In genomic region chr16:69893086-69893485, GRCh38 we compare ENCODE assay signal across 19 cellular contexts. TPM values are rescaled to one million over a fixed set of nuclear protein-coding genes. Genes with fewer than 3 reads are reported as not detected.
DNase-seq lines count a peak whose midpoint lies in the region; ATAC-seq and TF ChIP-seq lines count a peak whose summit lies in the region.
"Had no signal": no experiment of that assay in that cellular context is flagged by ENCODE, and none has a peak within 500 bp of the region (broad histone marks: within the 10 kb centered on the region; RNA-seq: fewer than 3 reads in every experiment).

No MANE protein-coding gene starts in this region.

- no peaks in the 10 kb centered on the region for H3K27me3 Mint-ChIP-seq in activated CD4-positive, alpha-beta T cell treated with anti-CD3 and anti-CD28 coated beads, Interleukin-2, amount 10 ng/mL, durations not matched to agents 7 days and 5 days
- H3K27me3 Mint-ChIP-seq in memory B cell (no peaks in the 10 kb centered on the region), CD14-positive monocyte (ENCODE audit: low read depth in 3 of 3) (no peaks in the 10 kb centered on the region)
- H3K27me3 Mint-ChIP-seq in activated naive CD8-positive, alpha-beta T cell treated with anti-CD3 and anti-CD28 coated beads for 36 hours = no peaks in the 10 kb centered on the region
- H3K27me3 Mint-ChIP-seq in activated CD8-positive, alpha-beta T cell treated with anti-CD3 and anti-CD28 coated beads, Interleukin-2, amount 10 ng/mL, durations not matched to agents 7 days and 5 days (ENCODE audit: low read depth) = no peaks in the 10 kb centered on the region
- H3K27me3 Mint-ChIP-seq: CD8-positive, alpha-beta memory T cell had no signal

- no peak for TF ChIP-seq CTCF in CD14-positive monocyte (IDR thresholded peaks at IDR 0.05)

- POLR2A ChIA-PET in activated CD4-positive, alpha-beta T cell treated with anti-CD3 and anti-CD28 coated beads, Interleukin-2, amount 10 ng/mL, durations not matched to agents 7 days and 5 days (lab: Charles Lee) = no interaction called here
- POLR2A ChIA-PET in activated CD8-positive, alpha-beta T cell treated with anti-CD3 and anti-CD28 coated beads, Interleukin-2, amount 10 ng/mL, durations not matched to agents 7 days and 5 days (lab: Charles Lee) = no interaction called here

- DNase-seq in activated CD4-positive, alpha-beta T cell treated with anti-CD3 and anti-CD28 coated beads, Interleukin-2, amount 10 ng/mL, durations not matched to agents 7 days and 5 days = no peak
- DNase-seq in activated CD4-positive, alpha-beta T cell treated with anti-CD3 and anti-CD28 coated beads for 1 hour = no peak
- DNase-seq in SK-N-DZ (ENCODE audit: low spot score) (peak; percentile 8), memory B cell (ENCODE audit: low spot score in 2 of 2) (no peak), CD14-positive monocyte (ENCODE audit: low spot score) (no peak)
- DNase-seq in stimulated activated effector memory CD8-positive, alpha-beta T cell treated with anti-CD3 and anti-CD28 coated beads, Interleukin-12 subunit alpha, Interleukin-12 subunit beta, amount 100 ng/mL, for 72 hours (ENCODE audit: low spot score in 2 of 2) = no peak
- no peak for DNase-seq in activated naive CD8-positive, alpha-beta T cell treated with anti-CD3 and anti-CD28 coated beads for 36 hours
- no peak for DNase-seq in activated CD8-positive, alpha-beta T cell treated with anti-CD3 and anti-CD28 coated beads, Interleukin-2, amount 10 ng/mL, durations not matched to agents 7 days and 5 days
- DNase-seq: BE2C; CD8-positive, alpha-beta memory T cell; Kasumi-1; MG63; NCI-H1048; NCI-H1436; NCI-H2029; NCI-H446 treated with DMSO at 0.1 percent for 48 hours; Right ventricle myocardium superior had no signal

- intact Hi-C loops in CD14-positive monocyte (cut with micrococcal nuclease) = no loop called here

- no peak for ATAC-seq in memory B cell (ENCODE audit: low read depth)
- no peak for ATAC-seq in stimulated activated effector memory CD8-positive, alpha-beta T cell treated with anti-CD3 and anti-CD28 coated beads, Interleukin-12 subunit alpha, Interleukin-12 subunit beta, amount 100 ng/mL, for 72 hours
- ATAC-seq in activated CD8-positive, alpha-beta T cell treated with anti-CD3 and anti-CD28 coated beads, Interleukin-2, amount 10 ng/mL, durations not matched to agents 7 days and 5 days = no peak
- ATAC-seq: SK-N-SH treated with all-trans-retinoic acid at 6 μM for 48 hours had no signal

- H3K36me3 Mint-ChIP-seq in activated CD4-positive, alpha-beta T cell treated with anti-CD3 and anti-CD28 coated beads, Interleukin-2, amount 10 ng/mL, durations not matched to agents 7 days and 5 days (ENCODE audit: low read depth) = peaks cover 17% of the 10 kb centered on the region
- H3K36me3 Mint-ChIP-seq in memory B cell (peaks cover 28% of the 10 kb centered on the region), CD14-positive monocyte (peaks cover 73 to 91% of the 10 kb centered on the region in 2 donors)
- peaks cover 22% of the 10 kb centered on the region for H3K36me3 Mint-ChIP-seq in stimulated activated effector memory CD8-positive, alpha-beta T cell treated with anti-CD3 and anti-CD28 coated beads, Interleukin-12 subunit alpha, Interleukin-12 subunit beta, amount 100 ng/mL, for 72 hours
- H3K36me3 Mint-ChIP-seq in activated naive CD8-positive, alpha-beta T cell treated with anti-CD3 and anti-CD28 coated beads for 36 hours = peaks cover 10% of the 10 kb centered on the region
- H3K36me3 Mint-ChIP-seq in activated CD8-positive, alpha-beta T cell treated with anti-CD3 and anti-CD28 coated beads, Interleukin-2, amount 10 ng/mL, durations not matched to agents 7 days and 5 days (ENCODE audit: low read depth) = peaks cover 16% of the 10 kb centered on the region

- H3K4me3 Mint-ChIP-seq in activated CD4-positive, alpha-beta T cell treated with anti-CD3 and anti-CD28 coated beads, Interleukin-2, amount 10 ng/mL, durations not matched to agents 7 days and 5 days = no peak overlapping the region
- H3K4me3 Mint-ChIP-seq in memory B cell (no peak overlapping the region), CD14-positive monocyte (no peak overlapping the region)
- no peak overlapping the region for H3K4me3 Mint-ChIP-seq in stimulated activated effector memory CD8-positive, alpha-beta T cell treated with anti-CD3 and anti-CD28 coated beads, Interleukin-12 subunit alpha, Interleukin-12 subunit beta, amount 100 ng/mL, for 72 hours
- H3K4me3 Mint-ChIP-seq in activated naive CD8-positive, alpha-beta T cell treated with anti-CD3 and anti-CD28 coated beads for 36 hours = no peak overlapping the region
- H3K4me3 Mint-ChIP-seq in activated CD8-positive, alpha-beta T cell treated with anti-CD3 and anti-CD28 coated beads, Interleukin-2, amount 10 ng/mL, durations not matched to agents 7 days and 5 days = no peak overlapping the region
- H3K4me3 Mint-ChIP-seq: CD8-positive, alpha-beta memory T cell had no signal

- H3K4me1 Mint-ChIP-seq in activated CD4-positive, alpha-beta T cell treated with anti-CD3 and anti-CD28 coated beads, Interleukin-2, amount 10 ng/mL, durations not matched to agents 7 days and 5 days = no peaks in the 10 kb centered on the region
- peaks cover 4% of the 10 kb centered on the region for H3K4me1 Mint-ChIP-seq in memory B cell
- peaks cover 15% of the 10 kb centered on the region for H3K4me1 Mint-ChIP-seq in stimulated activated effector memory CD8-positive, alpha-beta T cell treated with anti-CD3 and anti-CD28 coated beads, Interleukin-12 subunit alpha, Interleukin-12 subunit beta, amount 100 ng/mL, for 72 hours
- H3K4me1 Mint-ChIP-seq in activated naive CD8-positive, alpha-beta T cell treated with anti-CD3 and anti-CD28 coated beads for 36 hours = peaks cover 6% of the 10 kb centered on the region
- no peaks in the 10 kb centered on the region for H3K4me1 Mint-ChIP-seq in activated CD8-positive, alpha-beta T cell treated with anti-CD3 and anti-CD28 coated beads, Interleukin-2, amount 10 ng/mL, durations not matched to agents 7 days and 5 days (ENCODE audit: low read depth)
- no peaks in the 10 kb centered on the region for H3K4me1 Mint-ChIP-seq in CD14-positive monocyte

- no peaks in the 10 kb centered on the region for H3K9me3 Mint-ChIP-seq in activated CD4-positive, alpha-beta T cell treated with anti-CD3 and anti-CD28 coated beads, Interleukin-2, amount 10 ng/mL, durations not matched to agents 7 days and 5 days
- H3K9me3 Mint-ChIP-seq in memory B cell (no peaks in the 10 kb centered on the region), CD14-positive monocyte (no peaks in the 10 kb centered on the region)
- H3K9me3 Mint-ChIP-seq in stimulated activated effector memory CD8-positive, alpha-beta T cell treated with anti-CD3 and anti-CD28 coated beads, Interleukin-12 subunit alpha, Interleukin-12 subunit beta, amount 100 ng/mL, for 72 hours = no peaks in the 10 kb centered on the region
- no peaks in the 10 kb centered on the region for H3K9me3 Mint-ChIP-seq in activated naive CD8-positive, alpha-beta T cell treated with anti-CD3 and anti-CD28 coated beads for 36 hours
- no peaks in the 10 kb centered on the region for H3K9me3 Mint-ChIP-seq in activated CD8-positive, alpha-beta T cell treated with anti-CD3 and anti-CD28 coated beads, Interleukin-2, amount 10 ng/mL, durations not matched to agents 7 days and 5 days (ENCODE audit: insufficient read depth)
- H3K9me3 Mint-ChIP-seq: CD8-positive, alpha-beta memory T cell had no signal

- H3K27ac Mint-ChIP-seq in activated CD4-positive, alpha-beta T cell treated with anti-CD3 and anti-CD28 coated beads, Interleukin-2, amount 10 ng/mL, durations not matched to agents 7 days and 5 days = peak overlapping the region; percentile 2
- H3K27ac Mint-ChIP-seq in memory B cell (peak overlapping the region; percentile 22), CD14-positive monocyte (peak overlapping the region in 1 of 7 donors; percentile 1)
- peak overlapping the region; percentile 60 for H3K27ac Mint-ChIP-seq in stimulated activated effector memory CD8-positive, alpha-beta T cell treated with anti-CD3 and anti-CD28 coated beads, Interleukin-12 subunit alpha, Interleukin-12 subunit beta, amount 100 ng/mL, for 72 hours
- no peak overlapping the region for H3K27ac Mint-ChIP-seq in activated naive CD8-positive, alpha-beta T cell treated with anti-CD3 and anti-CD28 coated beads for 36 hours
- H3K27ac Mint-ChIP-seq in activated CD8-positive, alpha-beta T cell treated with anti-CD3 and anti-CD28 coated beads, Interleukin-2, amount 10 ng/mL, durations not matched to agents 7 days and 5 days = no peak overlapping the region

- CTCF ChIA-PET in activated CD4-positive, alpha-beta T cell treated with anti-CD3 and anti-CD28 coated beads, Interleukin-2, amount 10 ng/mL, durations not matched to agents 7 days and 5 days (lab: Charles Lee) = no interaction called here
- CTCF ChIA-PET in activated CD8-positive, alpha-beta T cell treated with anti-CD3 and anti-CD28 coated beads, Interleukin-2, amount 10 ng/mL, durations not matched to agents 7 days and 5 days (lab: Charles Lee) = no interaction called here

RNA-seq across cellular contexts. Expression of gene CLEC18A, which starts 58.0 kb away (rescaled TPM):
- total RNA-seq in activated CD4-positive, alpha-beta T cell treated with anti-CD3 and anti-CD28 coated beads, Interleukin-2, amount 10 ng/mL, durations not matched to agents 7 days and 5 days = 1 to 10 TPM in 1 of 2 experiments, under 1 TPM in 1; 0.99 to 1.0 TPM
- polyA plus RNA-seq in SK-N-DZ (2014; cell fraction: cytosol; rRNA removed) = 3.2 and 4.1 TPM in 2 replicates
- polyA plus RNA-seq in SK-N-DZ (2014; cell fraction: nucleus; rRNA removed) = 9.2 and 12.1 TPM in 2 replicates
- total RNA-seq in activated naive CD8-positive, alpha-beta T cell treated with anti-CD3 and anti-CD28 coated beads for 36 hours = under 1 TPM in 1 of 2 experiments, not detected in 1; 0.14 TPM
- total RNA-seq in activated CD8-positive, alpha-beta T cell treated with anti-CD3 and anti-CD28 coated beads, Interleukin-2, amount 10 ng/mL, durations not matched to agents 7 days and 5 days = under 1 TPM; 0.63 to 0.95 TPM
- not detected for polyA plus RNA-seq in CD14-positive monocyte
- total RNA-seq: HT-29 had no signal
- polyA plus RNA-seq: CD8-positive, alpha-beta memory T cell had no signal

Comparison
In these comparisons a context has a peak if more than half of its experiments do, and no peak if none do; other contexts are left out.
1. H3K27ac Mint-ChIP-seq: peak in activated CD4-positive, alpha-beta T cell treated with anti-CD3 and anti-CD28 coated beads, Interleukin-2, amount 10 ng/mL, durations not matched to agents 7 days and 5 days (single experiment), memory B cell (single experiment) and stimulated activated effector memory CD8-positive, alpha-beta T cell treated with anti-CD3 and anti-CD28 coated beads, Interleukin-12 subunit alpha, Interleukin-12 subunit beta, amount 100 ng/mL, for 72 hours (single experiment); none in activated naive CD8-positive, alpha-beta T cell treated with anti-CD3 and anti-CD28 coated beads for 36 hours (single experiment) and activated CD8-positive, alpha-beta T cell treated with anti-CD3 and anti-CD28 coated beads, Interleukin-2, amount 10 ng/mL, durations not matched to agents 7 days and 5 days (single experiment).